Comparison of ENCODE assay signal across 20 cellular contexts in the genomic region with DNA sequence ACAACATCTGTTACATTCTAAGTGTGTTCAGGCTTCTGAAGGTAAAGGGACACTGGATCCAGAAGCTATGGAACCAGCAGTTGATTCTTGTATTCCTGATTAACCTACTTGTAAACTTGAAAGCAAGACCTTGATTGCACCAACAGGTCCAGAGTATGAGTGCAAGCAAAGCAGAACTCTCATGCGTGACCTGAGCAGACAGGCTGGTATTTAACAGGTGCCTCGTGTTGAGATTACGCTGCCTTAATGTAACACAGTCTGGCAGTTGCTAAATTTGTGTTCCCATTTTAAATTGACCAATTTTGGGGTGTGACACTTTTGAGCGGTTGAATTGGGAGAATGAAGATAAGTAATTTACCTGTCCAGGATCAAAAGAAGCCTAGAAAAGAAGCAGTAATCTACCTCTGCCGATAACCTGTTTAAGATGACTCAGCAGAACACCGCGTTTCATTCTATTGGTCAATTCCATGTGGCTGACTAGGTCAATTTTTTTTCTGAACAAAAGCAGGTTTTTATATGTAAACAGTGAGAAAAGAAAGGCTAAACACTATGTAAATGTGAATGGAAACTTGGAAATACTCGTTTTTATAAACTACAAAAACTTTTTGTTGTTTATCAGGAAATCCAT.
DNase-seq lines count a peak whose midpoint lies in the region; ATAC-seq and TF ChIP-seq lines count a peak whose summit lies in the region.
"Had no signal": no experiment of that assay in that cellular context is flagged by ENCODE, and none has a peak within 500 bp of the region (broad histone marks: within the 10 kb centered on the region; RNA-seq: fewer than 3 reads in every experiment).

No MANE protein-coding gene starts in this region.

- 93% methylated on average over 8 of the region's 8 CpGs for WGBS in SK-N-SH (ENCODE audit: low lambda C conversion rate)

- ATAC-seq in stimulated activated effector memory CD8-positive, alpha-beta T cell treated with anti-CD3 and anti-CD28 coated beads, Interleukin-12 subunit alpha, Interleukin-12 subunit beta, amount 100 ng/mL, for 72 hours: no peak
- no peak for ATAC-seq in HG02623 (IDR thresholded peaks at IDR 0.05; ENCODE audit: unreplicated experiment)
- ATAC-seq: left cardiac atrium had no signal

- intact Hi-C loops in PC-9 (cut with micrococcal nuclease; ENCODE audit: unreplicated experiment): no loop called here

- no peaks in the 10 kb centered on the region for H3F3A ChIP-seq in PC-9 (ENCODE audit: insufficient read depth, low read depth)
- peaks cover under 1% of the 10 kb centered on the region for H3F3A ChIP-seq in SK-N-SH (replicated peaks; ENCODE audit: insufficient read depth)

- peaks cover 22% of the 10 kb centered on the region for H3K4me1 Mint-ChIP-seq in activated naive CD8-positive, alpha-beta T cell (ENCODE audit: low read depth)
- H3K4me1 Mint-ChIP-seq in activated naive CD8-positive, alpha-beta T cell treated with anti-CD3 and anti-CD28 coated beads for 36 hours: peaks cover 7% of the 10 kb centered on the region
- peaks cover 6% of the 10 kb centered on the region for H3K4me1 Mint-ChIP-seq in stimulated activated effector memory CD8-positive, alpha-beta T cell treated with anti-CD3 and anti-CD28 coated beads, Interleukin-12 subunit alpha, Interleukin-12 subunit beta, amount 100 ng/mL, for 72 hours

- H4K20me1 ChIP-seq in PC-9 (ENCODE audit: insufficient read depth) (no peaks in the 10 kb centered on the region), SK-N-SH (ENCODE audit: insufficient read depth) (no peaks in the 10 kb centered on the region)

- TF ChIP-seq CTCF in PC-9 (conservative IDR thresholded peaks at IDR 0.05) (no peak), SK-N-SH (IDR thresholded peaks at IDR 0.05) (no peak)

- peaks cover 7% of the 10 kb centered on the region; the same call in 1 of the 2 replicates for H3K36me3 ChIP-seq in PC-9 (ENCODE audit: low read depth)
- peaks cover 72% of the 10 kb centered on the region for H3K36me3 ChIP-seq in iPS-20b (ENCODE audit: insufficient read depth, low read depth, low read length)
- peaks cover 70 to 81% of the 10 kb centered on the region in 2 experiments for H3K36me3 ChIP-seq in SK-N-SH (replicated peaks in 1 of 2; ENCODE audit: control insufficient read depth in 1 of 2, insufficient read depth in 2 of 2, low read length in 1 of 2)

- H3K27ac Mint-ChIP-seq in activated naive CD8-positive, alpha-beta T cell: peak overlapping the region; percentile 75
- H3K27ac Mint-ChIP-seq in activated naive CD8-positive, alpha-beta T cell treated with anti-CD3 and anti-CD28 coated beads for 36 hours: no peak overlapping the region
- peak overlapping the region; percentile 32 for H3K27ac Mint-ChIP-seq in stimulated activated effector memory CD8-positive, alpha-beta T cell treated with anti-CD3 and anti-CD28 coated beads, Interleukin-12 subunit alpha, Interleukin-12 subunit beta, amount 100 ng/mL, for 72 hours
- H3K27ac Mint-ChIP-seq: activated T-helper 2 cell treated with anti-CD3 and anti-CD28 coated beads, Interferon-gamma antibody, Interleukin-2, Interleukin-4, amounts not matched to agents 10 μg/mL and 5 μg/mL and 100 μg/mL, durations not matched to agents 14 hours and 24 hours and 36 hours had no signal

- no peaks in the 10 kb centered on the region for H3K27me3 ChIP-seq in PC-9 (ENCODE audit: insufficient read depth, low read depth)
- no peaks in the 10 kb centered on the region for H3K27me3 ChIP-seq in iPS-20b (ENCODE audit: insufficient read depth, low read length)
- no peaks in the 10 kb centered on the region for H3K27me3 ChIP-seq in SK-N-SH (ENCODE audit: insufficient read depth)
- H3K27me3 ChIP-seq: right atrium auricular region had no signal

- H3K27ac ChIP-seq in PC-9: peak overlapping the region; percentile 23; the same call in 1 of the 2 replicates
- peak overlapping the region; percentile 18 for H3K27ac ChIP-seq in iPS-20b (ENCODE audit: low read length)
- H3K27ac ChIP-seq in SK-N-SH (ENCODE audit: low read depth in 2 of 2, low read length in 1 of 2): no peak overlapping the region
- H3K27ac ChIP-seq: HL-60, KMS-11 had no signal

- no peaks in the 10 kb centered on the region for H3K79me2 ChIP-seq in PC-9 (ENCODE audit: low read depth)
- H3K79me2 ChIP-seq in SK-N-SH (ENCODE audit: insufficient read depth): peaks cover 17% of the 10 kb centered on the region

- H3K9me2 ChIP-seq in PC-9 (ENCODE audit: insufficient read depth) (no peaks in the 10 kb centered on the region), SK-N-SH (no peaks in the 10 kb centered on the region)

- no peak overlapping the region for H3K4me3 Mint-ChIP-seq in activated naive CD8-positive, alpha-beta T cell
- H3K4me3 Mint-ChIP-seq in activated naive CD8-positive, alpha-beta T cell treated with anti-CD3 and anti-CD28 coated beads for 36 hours: no peak overlapping the region
- no peak overlapping the region for H3K4me3 Mint-ChIP-seq in stimulated activated effector memory CD8-positive, alpha-beta T cell treated with anti-CD3 and anti-CD28 coated beads, Interleukin-12 subunit alpha, Interleukin-12 subunit beta, amount 100 ng/mL, for 72 hours

- no peak for DNase-seq in activated naive CD8-positive, alpha-beta T cell treated with anti-CD3 and anti-CD28 coated beads for 36 hours
- DNase-seq in PC-9 (no peak), SK-N-SH (no peak)
- no peak for DNase-seq in stimulated activated effector memory CD8-positive, alpha-beta T cell treated with anti-CD3 and anti-CD28 coated beads, Interleukin-12 subunit alpha, Interleukin-12 subunit beta, amount 100 ng/mL, for 72 hours (ENCODE audit: low spot score in 2 of 2)
- no peak for DNase-seq in activated CD4-positive, CD25-positive, alpha-beta regulatory T cell (lab: John Stamatoyannopoulos, UW)
- DNase-seq: activated CD4-positive, alpha-beta T cell treated with anti-CD3 and anti-CD28 coated beads, Interleukin-2, amount 50 U/mL, for 4 hours; amygdala; cerebellar nuclear complex; left cardiac atrium; NCI-H1930; NCI-H446; NK-92 treated with Interleukin-12 subunit alpha and Interleukin-12 subunit beta, amount 100 ng/mL, for 24 hours; SW 1271 had no signal

- H3K9me3 ChIP-seq in PC-9 (ENCODE audit: insufficient read depth, low read depth): no peaks in the 10 kb centered on the region
- no peaks in the 10 kb centered on the region for H3K9me3 ChIP-seq in iPS-20b (ENCODE audit: insufficient read depth, low read depth, low read length)
- no peaks in the 10 kb centered on the region for H3K9me3 ChIP-seq in SK-N-SH
- H3K9me3 ChIP-seq: right atrium auricular region had no signal

- no peak overlapping the region for H3K4me3 ChIP-seq in PC-9
- no peak overlapping the region for H3K4me3 ChIP-seq in iPS-20b (ENCODE audit: low read length)
- no peak overlapping the region for H3K4me3 ChIP-seq in SK-N-SH (ENCODE audit: low read depth in 2 of 2, low read length in 1 of 2)
- H3K4me3 ChIP-seq: right atrium auricular region had no signal

- H3K4me2 ChIP-seq in PC-9 (no peak overlapping the region), SK-N-SH (no peak overlapping the region)
- H3K4me2 ChIP-seq: KMS-11 had no signal

- H2AFZ ChIP-seq in PC-9 (no peak overlapping the region), SK-N-SH (ENCODE audit: low read depth) (no peak overlapping the region)

- POLR2A ChIA-PET in PC-9 (lab: Charles Lee; ENCODE audit: unreplicated experiment): no interaction called here
- POLR2A ChIA-PET in SK-N-SH (lab: Yijun Ruan, JAX): no interaction called here

- H3K9me3 Mint-ChIP-seq in activated naive CD8-positive, alpha-beta T cell (ENCODE audit: low read depth): no peaks in the 10 kb centered on the region
- H3K9me3 Mint-ChIP-seq in activated naive CD8-positive, alpha-beta T cell treated with anti-CD3 and anti-CD28 coated beads for 36 hours: no peaks in the 10 kb centered on the region
- H3K9me3 Mint-ChIP-seq in stimulated activated effector memory CD8-positive, alpha-beta T cell treated with anti-CD3 and anti-CD28 coated beads, Interleukin-12 subunit alpha, Interleukin-12 subunit beta, amount 100 ng/mL, for 72 hours: no peaks in the 10 kb centered on the region
- H3K9me3 Mint-ChIP-seq: activated T-helper 2 cell treated with anti-CD3 and anti-CD28 coated beads, Interferon-gamma antibody, Interleukin-2, Interleukin-4, amounts not matched to agents 10 μg/mL and 5 μg/mL and 100 μg/mL, durations not matched to agents 14 hours and 24 hours and 36 hours had no signal

- no peak for TF ChIP-seq RAD21 in SK-N-SH (IDR thresholded peaks at IDR 0.05; ENCODE audit: low read length)

- BruUV-seq in PC-9 (replicated peaks; lab: Mats Ljungman, UMichigan): no TSS peak

- peaks cover 27% of the 10 kb centered on the region for H3K36me3 Mint-ChIP-seq in activated naive CD8-positive, alpha-beta T cell
- peaks cover 43% of the 10 kb centered on the region for H3K36me3 Mint-ChIP-seq in activated naive CD8-positive, alpha-beta T cell treated with anti-CD3 and anti-CD28 coated beads for 36 hours
- H3K36me3 Mint-ChIP-seq in stimulated activated effector memory CD8-positive, alpha-beta T cell treated with anti-CD3 and anti-CD28 coated beads, Interleukin-12 subunit alpha, Interleukin-12 subunit beta, amount 100 ng/mL, for 72 hours: no peaks in the 10 kb centered on the region

- TF ChIP-seq EP300 in SK-N-SH (IDR thresholded peaks at IDR 0.05; ENCODE audit: borderline replicate concordance in 1 of 2, low read depth in 1 of 2, low read length in 1 of 2): no peak

- H3K4me1 ChIP-seq in PC-9 (replicated peaks; ENCODE audit: insufficient read depth) (no peaks in the 10 kb centered on the region), iPS-20b (ENCODE audit: insufficient read depth, low read length) (peaks cover 26% of the 10 kb centered on the region), SK-N-SH (ENCODE audit: control insufficient read depth in 1 of 2, insufficient read depth in 2 of 2, low read depth in 1 of 2, low read length in 1 of 2) (peaks cover 0 to 9% of the 10 kb centered on the region in 2 experiments; a peak in 2 of 4 replicates)
- H3K4me1 ChIP-seq: right atrium auricular region had no signal

- H3K27me3 Mint-ChIP-seq in activated naive CD8-positive, alpha-beta T cell: no peaks in the 10 kb centered on the region
- H3K27me3 Mint-ChIP-seq in activated naive CD8-positive, alpha-beta T cell treated with anti-CD3 and anti-CD28 coated beads for 36 hours: no peaks in the 10 kb centered on the region

- H3K9ac ChIP-seq in iPS-20b (ENCODE audit: low read depth, low read length) (no peak overlapping the region; the same call in 1 of the 2 replicates), SK-N-SH (no peak overlapping the region)
- H3K9ac ChIP-seq: KMS-11 had no signal

- CTCF ChIA-PET in PC-9 (lab: Charles Lee): no interaction called here
- CTCF ChIA-PET in SK-N-SH (lab: Yijun Ruan, JAX): interaction anchor here (1.1 kb wide), 1 partner anchor 12 kb away, joined by 4 read pairs; no protein-coding TSS in a partner anchor

TF ChIP-seq in SK-N-SH, 30 proteins besides CTCF, POLR2A, EP300 and RAD21 (continues in another document):
- TF ChIP-seq GABPA (IDR thresholded peaks at IDR 0.05; ENCODE audit: low read depth) (no peak), EZH2phosphoT487 (IDR thresholded peaks at IDR 0.05; ENCODE audit: borderline replicate concordance, low read depth) (no peak), TAF1 (IDR thresholded peaks at IDR 0.05; ENCODE audit: borderline replicate concordance, low read depth, low read length) (no peak), NRF1 (IDR thresholded peaks at IDR 0.05; ENCODE audit: low read depth, low read length) (no peak)

Comparison
In these comparisons a context has a peak if more than half of its experiments do, and no peak if none do; other contexts are left out.
1. H3K27ac ChIP-seq: peak in PC-9 (single experiment) and iPS-20b (single experiment); none in SK-N-SH (0 of 2).